ENCODE assay signal across 11 cellular contexts in the genomic region with DNA sequence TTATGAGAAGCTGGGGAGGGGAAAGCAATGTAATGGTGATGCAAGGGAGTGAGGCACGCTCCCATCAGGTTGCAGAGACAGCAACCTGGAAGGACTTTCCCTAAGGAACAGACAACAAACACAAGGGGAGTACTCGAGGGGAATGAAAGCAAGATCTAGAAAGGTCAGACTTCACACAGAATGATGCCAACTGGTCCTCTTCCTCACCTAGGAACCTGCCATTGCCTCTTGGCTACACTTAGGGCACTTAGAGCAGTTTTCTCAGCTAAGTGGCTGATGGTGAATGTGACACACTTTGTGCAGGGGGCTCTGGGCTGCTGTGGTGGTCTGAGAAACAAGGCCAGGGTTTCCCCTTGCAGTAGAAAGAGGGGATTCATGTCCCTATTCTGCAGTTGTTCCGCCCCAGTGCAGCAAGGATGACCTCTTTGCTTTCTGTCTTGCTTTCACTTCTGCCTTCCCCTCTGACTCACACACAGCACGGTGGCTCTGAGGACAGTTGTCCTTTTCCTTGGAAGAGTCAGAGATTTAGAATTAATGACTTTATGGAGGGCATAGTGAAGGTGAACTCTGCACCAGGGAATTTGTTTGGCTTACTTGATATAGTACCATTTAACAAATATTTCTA.
DNase-seq lines count a peak whose midpoint lies in the region; ATAC-seq and TF ChIP-seq lines count a peak whose summit lies in the region.
"Had no signal": no experiment of that assay in that cellular context is flagged by ENCODE, and none has a peak within 500 bp of the region (broad histone marks: within the 10 kb centered on the region; RNA-seq: fewer than 3 reads in every experiment).

No MANE protein-coding gene starts in this region.

- no peak for TF ChIP-seq CTCF in GM12865 (IDR thresholded peaks at IDR 0.05; ENCODE audit: insufficient read depth, low read depth, low read length, missing control alignments)
- no peak for TF ChIP-seq CTCF in Peyer's patch (IDR thresholded peaks at IDR 0.05)
- TF ChIP-seq CTCF in A673 (conservative IDR thresholded peaks at IDR 0.05; ENCODE audit: low read depth, low read length), result no peak

- no peak overlapping the region for H3K27ac Mint-ChIP-seq in activated CD8-positive, alpha-beta memory T cell treated with anti-CD3 and anti-CD28 coated beads, Interleukin-2, amount 10 ng/mL, durations not matched to agents 7 days and 5 days
- no peak overlapping the region for H3K27ac Mint-ChIP-seq in immature natural killer cell
- H3K27ac Mint-ChIP-seq: activated naive CD8-positive, alpha-beta T cell treated with anti-CD3 and anti-CD28 coated beads, Interleukin-2, amount 10 ng/mL, durations not matched to agents 7 days and 5 days had no signal

- CTCF ChIA-PET in activated CD8-positive, alpha-beta memory T cell treated with anti-CD3 and anti-CD28 coated beads, Interleukin-2, amount 10 ng/mL, durations not matched to agents 7 days and 5 days (lab: Charles Lee), result no interaction called here
- CTCF ChIA-PET in A673 (lab: Charles Lee), result no interaction called here

- POLR2A ChIA-PET in A673 (lab: Charles Lee; ENCODE audit: low non-redundant PET), result no interaction called here

- intact Hi-C loops in A673 (cut with micrococcal nuclease; ENCODE audit: unreplicated experiment), result no loop called here

- no peaks in the 10 kb centered on the region for H3K36me3 Mint-ChIP-seq in activated CD8-positive, alpha-beta memory T cell treated with anti-CD3 and anti-CD28 coated beads, Interleukin-2, amount 10 ng/mL, durations not matched to agents 7 days and 5 days
- no peaks in the 10 kb centered on the region for H3K36me3 Mint-ChIP-seq in immature natural killer cell
- H3K36me3 Mint-ChIP-seq: activated naive CD8-positive, alpha-beta T cell treated with anti-CD3 and anti-CD28 coated beads, Interleukin-2, amount 10 ng/mL, durations not matched to agents 7 days and 5 days had no signal

- no peak overlapping the region for H3K4me3 Mint-ChIP-seq in activated CD8-positive, alpha-beta memory T cell treated with anti-CD3 and anti-CD28 coated beads, Interleukin-2, amount 10 ng/mL, durations not matched to agents 7 days and 5 days
- H3K4me3 Mint-ChIP-seq in immature natural killer cell, result no peak overlapping the region
- H3K4me3 Mint-ChIP-seq: activated naive CD8-positive, alpha-beta T cell treated with anti-CD3 and anti-CD28 coated beads, Interleukin-2, amount 10 ng/mL, durations not matched to agents 7 days and 5 days had no signal

- H3K9me3 ChIP-seq in Peyer's patch (no peaks in the 10 kb centered on the region), A673 (ENCODE audit: low read depth, low read length, poor library complexity, severe bottlenecking) (peaks cover 5% of the 10 kb centered on the region)
- H3K9me3 ChIP-seq: HAP-1 had no signal

- no peak overlapping the region for H3K4me3 ChIP-seq in GM12865 (ENCODE audit: low read depth, low read length)
- H3K4me3 ChIP-seq in Peyer's patch, result no peak overlapping the region
- no peak overlapping the region for H3K4me3 ChIP-seq in A673 (ENCODE audit: low read depth, low read length, poor library complexity, severe bottlenecking)
- H3K4me3 ChIP-seq: HAP-1 had no signal

- H3K4me1 ChIP-seq in Peyer's patch, result no peaks in the 10 kb centered on the region
- no peaks in the 10 kb centered on the region for H3K4me1 ChIP-seq in A673 (ENCODE audit: insufficient read depth, low read length, poor library complexity, severe bottlenecking)
- H3K4me1 ChIP-seq: HAP-1 had no signal

- H3K27me3 Mint-ChIP-seq in activated CD8-positive, alpha-beta memory T cell treated with anti-CD3 and anti-CD28 coated beads, Interleukin-2, amount 10 ng/mL, durations not matched to agents 7 days and 5 days, result no peaks in the 10 kb centered on the region
- no peaks in the 10 kb centered on the region for H3K27me3 Mint-ChIP-seq in immature natural killer cell (ENCODE audit: low read depth in 3 of 3)
- H3K27me3 Mint-ChIP-seq: activated naive CD8-positive, alpha-beta T cell treated with anti-CD3 and anti-CD28 coated beads, Interleukin-2, amount 10 ng/mL, durations not matched to agents 7 days and 5 days had no signal

- no peaks in the 10 kb centered on the region for H3K4me1 Mint-ChIP-seq in activated CD8-positive, alpha-beta memory T cell treated with anti-CD3 and anti-CD28 coated beads, Interleukin-2, amount 10 ng/mL, durations not matched to agents 7 days and 5 days
- H3K4me1 Mint-ChIP-seq in immature natural killer cell, result no peaks in the 10 kb centered on the region
- H3K4me1 Mint-ChIP-seq: activated naive CD8-positive, alpha-beta T cell treated with anti-CD3 and anti-CD28 coated beads, Interleukin-2, amount 10 ng/mL, durations not matched to agents 7 days and 5 days had no signal

- DNase-seq in GM12865 (ENCODE audit: low read depth), result peak; percentile 69
- DNase-seq in Peyer's patch, result peak; percentile 31 to 68 (median 51)
- DNase-seq in HK-2 (ENCODE audit: unreplicated experiment), result no peak
- no peak for DNase-seq in activated CD8-positive, alpha-beta memory T cell treated with anti-CD3 and anti-CD28 coated beads, Interleukin-2, amount 10 ng/mL, durations not matched to agents 7 days and 5 days
- no peak for DNase-seq in A673 (ENCODE audit: low spot score)
- DNase-seq in immature natural killer cell, result no peak
- DNase-seq: activated naive CD8-positive, alpha-beta T cell treated with anti-CD3 and anti-CD28 coated beads, Interleukin-2, amount 10 ng/mL, durations not matched to agents 7 days and 5 days; NCI-H2107 had no signal

- H3K9me3 Mint-ChIP-seq in activated CD8-positive, alpha-beta memory T cell treated with anti-CD3 and anti-CD28 coated beads, Interleukin-2, amount 10 ng/mL, durations not matched to agents 7 days and 5 days (ENCODE audit: low read depth), result no peaks in the 10 kb centered on the region
- peaks cover 0 to 12% (median 3%) of the 10 kb centered on the region in 6 donors for H3K9me3 Mint-ChIP-seq in immature natural killer cell

- no TSS peak for BruUV-seq in A673 (replicated peaks; lab: Mats Ljungman, UMichigan)

- TF ChIP-seq POLR2A in Peyer's patch (IDR thresholded peaks at IDR 0.05), result no peak

- peak; percentile 98 for ATAC-seq in GM19463 (IDR thresholded peaks at IDR 0.05; ENCODE audit: unreplicated experiment)
- ATAC-seq in HG03045 (IDR thresholded peaks at IDR 0.05; ENCODE audit: unreplicated experiment), result peak; percentile 89
- ATAC-seq in activated CD8-positive, alpha-beta memory T cell treated with anti-CD3 and anti-CD28 coated beads, Interleukin-2, amount 10 ng/mL, durations not matched to agents 7 days and 5 days, result no peak

- no peaks in the 10 kb centered on the region for H3K36me3 ChIP-seq in Peyer's patch
- H3K36me3 ChIP-seq in A673 (ENCODE audit: insufficient read depth, low read length, poor library complexity, severe bottlenecking), result no peaks in the 10 kb centered on the region
- H3K36me3 ChIP-seq: HAP-1 had no signal

- H3K27ac ChIP-seq in Peyer's patch (peak overlapping the region in 1 of 4 donors; percentile 48), A673 (ENCODE audit: low read depth, low read length, poor library complexity, severe bottlenecking) (no peak overlapping the region)

- H3K27me3 ChIP-seq in Peyer's patch (no peaks in the 10 kb centered on the region), A673 (replicated peaks; ENCODE audit: insufficient read depth, low read depth, low read length, poor library complexity) (no peaks in the 10 kb centered on the region)

Comparison
In these comparisons a context has a peak if more than half of its experiments do, and no peak if none do; other contexts are left out.
1. DNase-seq: peak in GM12865 (single experiment) and Peyer's patch (3 of 3); none in HK-2 (single experiment), activated CD8-positive, alpha-beta memory T cell treated with anti-CD3 and anti-CD28 coated beads, Interleukin-2, amount 10 ng/mL, durations not matched to agents 7 days and 5 days (single experiment), A673 (single experiment) and immature natural killer cell (0 of 3).